2 cellular contexts compared by ENCODE assay signal in the genomic region with DNA sequence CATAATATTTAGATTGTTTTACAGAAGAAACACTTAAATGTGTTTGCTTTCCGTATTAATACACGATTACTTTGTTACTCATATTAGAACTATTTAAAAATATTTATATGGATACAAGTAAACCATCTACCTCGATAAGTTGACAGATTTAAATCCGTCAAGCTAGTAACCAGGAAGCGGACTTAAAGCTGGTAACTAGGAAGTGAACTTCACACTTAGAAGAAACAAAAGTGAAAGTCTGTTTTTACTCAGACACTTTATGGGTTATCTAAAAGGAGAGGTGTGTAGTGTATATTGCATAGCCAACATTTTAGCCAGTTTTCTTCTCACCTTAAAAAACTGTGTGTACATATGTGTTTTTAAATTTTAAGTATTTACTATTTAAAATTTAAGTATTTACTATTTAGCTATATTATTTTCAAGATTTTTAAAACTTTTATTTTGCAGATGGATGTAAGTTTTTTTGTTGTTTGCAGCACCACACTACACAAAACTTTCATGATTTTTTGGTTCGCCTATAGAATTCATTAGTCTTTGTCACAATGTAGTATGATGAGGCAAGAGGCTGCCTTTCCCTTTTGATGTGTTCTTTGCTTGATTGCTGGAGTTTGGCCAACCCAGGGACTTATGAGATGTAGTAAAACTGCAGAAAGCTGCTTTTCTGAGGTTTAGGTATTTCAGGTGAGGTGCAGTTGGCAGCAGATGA.
TF ChIP-seq lines count a peak whose summit lies in the region.

No MANE protein-coding gene starts in this region.

TF ChIP-seq in SK-N-SH, 30 proteins besides CTCF, POLR2A, EP300 and RAD21:
- TF ChIP-seq MXI1 (IDR thresholded peaks at IDR 0.05; ENCODE audit: low read depth, low read length) (no peak), ELF1 (IDR thresholded peaks at IDR 0.05) (peak; percentile 30; the same call in 1 of the 2 replicates)

TF ChIP-seq in SK-N-SH treated with all-trans-retinoic acid at 6 μM for 48 hours, 23 proteins besides CTCF, POLR2A, EP300 and RAD21:
- TF ChIP-seq ZFP3 (CRISPR knock-in tag; IDR thresholded peaks at IDR 0.05) (no peak), ISL1 (CRISPR knock-in tag; IDR thresholded peaks at IDR 0.05) (no peak), OSR1 (CRISPR knock-in tag; IDR thresholded peaks at IDR 0.05) (no peak), RARB (CRISPR knock-in tag; IDR thresholded peaks at IDR 0.05) (no peak), PPARA (CRISPR knock-in tag; IDR thresholded peaks at IDR 0.05; ENCODE audit: borderline replicate concordance) (no peak), TOX (CRISPR knock-in tag; IDR thresholded peaks at IDR 0.05; ENCODE audit: borderline replicate concordance) (no peak), CSDC2 (CRISPR knock-in tag; IDR thresholded peaks at IDR 0.05) (no peak), ARNTL (CRISPR knock-in tag; IDR thresholded peaks at IDR 0.05; ENCODE audit: borderline replicate concordance, low read depth) (no peak), TCF4 (CRISPR knock-in tag; IDR thresholded peaks at IDR 0.05; ENCODE audit: borderline replicate concordance) (no peak), GLIS3 (CRISPR knock-in tag; IDR thresholded peaks at IDR 0.05) (no peak), ZC3H10 (CRISPR knock-in tag; IDR thresholded peaks at IDR 0.05) (no peak), SNAI2 (CRISPR knock-in tag; IDR thresholded peaks at IDR 0.05) (no peak), ESRRG (CRISPR knock-in tag; IDR thresholded peaks at IDR 0.05) (no peak), ZNF8 (CRISPR knock-in tag; IDR thresholded peaks at IDR 0.05) (no peak), ZNF70 (CRISPR knock-in tag; IDR thresholded peaks at IDR 0.05) (no peak), BACH2 (CRISPR knock-in tag; IDR thresholded peaks at IDR 0.05; ENCODE audit: borderline replicate concordance) (no peak), ZFP30 (CRISPR knock-in tag; IDR thresholded peaks at IDR 0.05) (no peak)
- TF ChIP-seq, protein P1, sequence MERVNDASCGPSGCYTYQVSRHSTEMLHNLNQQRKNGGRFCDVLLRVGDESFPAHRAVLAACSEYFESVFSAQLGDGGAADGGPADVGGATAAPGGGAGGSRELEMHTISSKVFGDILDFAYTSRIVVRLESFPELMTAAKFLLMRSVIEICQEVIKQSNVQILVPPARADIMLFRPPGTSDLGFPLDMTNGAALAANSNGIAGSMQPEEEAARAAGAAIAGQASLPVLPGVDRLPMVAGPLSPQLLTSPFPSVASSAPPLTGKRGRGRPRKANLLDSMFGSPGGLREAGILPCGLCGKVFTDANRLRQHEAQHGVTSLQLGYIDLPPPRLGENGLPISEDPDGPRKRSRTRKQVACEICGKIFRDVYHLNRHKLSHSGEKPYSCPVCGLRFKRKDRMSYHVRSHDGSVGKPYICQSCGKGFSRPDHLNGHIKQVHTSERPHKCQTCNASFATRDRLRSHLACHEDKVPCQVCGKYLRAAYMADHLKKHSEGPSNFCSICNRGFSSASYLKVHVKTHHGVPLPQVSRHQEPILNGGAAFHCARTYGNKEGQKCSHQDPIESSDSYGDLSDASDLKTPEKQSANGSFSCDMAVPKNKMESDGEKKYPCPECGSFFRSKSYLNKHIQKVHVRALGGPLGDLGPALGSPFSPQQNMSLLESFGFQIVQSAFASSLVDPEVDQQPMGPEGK (CRISPR knock-in tag; IDR thresholded peaks at IDR 0.05; ENCODE audit: borderline replicate concordance), result no peak
- TF ChIP-seq, protein P2, sequence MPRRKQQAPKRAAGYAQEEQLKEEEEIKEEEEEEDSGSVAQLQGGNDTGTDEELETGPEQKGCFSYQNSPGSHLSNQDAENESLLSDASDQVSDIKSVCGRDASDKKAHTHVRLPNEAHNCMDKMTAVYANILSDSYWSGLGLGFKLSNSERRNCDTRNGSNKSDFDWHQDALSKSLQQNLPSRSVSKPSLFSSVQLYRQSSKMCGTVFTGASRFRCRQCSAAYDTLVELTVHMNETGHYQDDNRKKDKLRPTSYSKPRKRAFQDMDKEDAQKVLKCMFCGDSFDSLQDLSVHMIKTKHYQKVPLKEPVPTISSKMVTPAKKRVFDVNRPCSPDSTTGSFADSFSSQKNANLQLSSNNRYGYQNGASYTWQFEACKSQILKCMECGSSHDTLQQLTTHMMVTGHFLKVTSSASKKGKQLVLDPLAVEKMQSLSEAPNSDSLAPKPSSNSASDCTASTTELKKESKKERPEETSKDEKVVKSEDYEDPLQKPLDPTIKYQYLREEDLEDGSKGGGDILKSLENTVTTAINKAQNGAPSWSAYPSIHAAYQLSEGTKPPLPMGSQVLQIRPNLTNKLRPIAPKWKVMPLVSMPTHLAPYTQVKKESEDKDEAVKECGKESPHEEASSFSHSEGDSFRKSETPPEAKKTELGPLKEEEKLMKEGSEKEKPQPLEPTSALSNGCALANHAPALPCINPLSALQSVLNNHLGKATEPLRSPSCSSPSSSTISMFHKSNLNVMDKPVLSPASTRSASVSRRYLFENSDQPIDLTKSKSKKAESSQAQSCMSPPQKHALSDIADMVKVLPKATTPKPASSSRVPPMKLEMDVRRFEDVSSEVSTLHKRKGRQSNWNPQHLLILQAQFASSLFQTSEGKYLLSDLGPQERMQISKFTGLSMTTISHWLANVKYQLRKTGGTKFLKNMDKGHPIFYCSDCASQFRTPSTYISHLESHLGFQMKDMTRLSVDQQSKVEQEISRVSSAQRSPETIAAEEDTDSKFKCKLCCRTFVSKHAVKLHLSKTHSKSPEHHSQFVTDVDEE (CRISPR knock-in tag; IDR thresholded peaks at IDR 0.05), result no peak
- TF ChIP-seq, protein P3, sequence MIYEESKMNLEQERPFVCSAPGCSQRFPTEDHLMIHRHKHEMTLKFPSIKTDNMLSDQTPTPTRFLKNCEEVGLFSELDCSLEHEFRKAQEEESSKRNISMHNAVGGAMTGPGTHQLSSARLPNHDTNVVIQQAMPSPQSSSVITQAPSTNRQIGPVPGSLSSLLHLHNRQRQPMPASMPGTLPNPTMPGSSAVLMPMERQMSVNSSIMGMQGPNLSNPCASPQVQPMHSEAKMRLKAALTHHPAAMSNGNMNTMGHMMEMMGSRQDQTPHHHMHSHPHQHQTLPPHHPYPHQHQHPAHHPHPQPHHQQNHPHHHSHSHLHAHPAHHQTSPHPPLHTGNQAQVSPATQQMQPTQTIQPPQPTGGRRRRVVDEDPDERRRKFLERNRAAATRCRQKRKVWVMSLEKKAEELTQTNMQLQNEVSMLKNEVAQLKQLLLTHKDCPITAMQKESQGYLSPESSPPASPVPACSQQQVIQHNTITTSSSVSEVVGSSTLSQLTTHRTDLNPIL (CRISPR knock-in tag; IDR thresholded peaks at IDR 0.05; ENCODE audit: low read depth), result no peak
